Comparison of ENCODE assay signal across 35 cellular contexts in the genomic region with DNA sequence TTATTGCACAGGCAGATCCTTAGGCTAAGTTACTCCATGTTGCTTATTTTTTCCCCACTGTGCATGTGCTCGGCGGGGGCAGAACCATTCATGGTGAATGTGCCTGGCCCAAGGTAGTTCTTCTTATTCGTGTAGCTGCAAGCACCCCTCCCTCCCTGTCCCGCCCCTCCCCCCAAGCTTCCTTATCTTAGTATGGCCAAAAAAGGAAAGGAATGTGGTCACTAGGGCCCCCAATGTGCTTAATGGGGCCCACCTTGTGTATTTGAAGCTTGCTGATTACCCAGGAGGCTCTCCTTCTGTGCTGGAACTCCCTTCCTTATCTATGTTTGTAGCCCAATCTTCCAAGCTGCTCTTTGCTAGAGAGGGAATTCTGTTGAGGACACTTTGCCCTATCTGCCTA.
"Had no signal": no experiment of that assay in that cellular context is flagged by ENCODE, and none has a peak within 500 bp of the region (broad histone marks: within the 10 kb centered on the region; RNA-seq: fewer than 3 reads in every experiment).

No MANE protein-coding gene starts in this region.

- H3K4me1 ChIP-seq: adrenal gland, body of pancreas, breast epithelium had no signal

- FAIRE-seq: astrocyte, RCC 7860 had no signal

- H3K4me3 ChIP-seq: adrenal gland, body of pancreas, breast epithelium, PC-9 had no signal

- H3K9me3 ChIP-seq: adrenal gland, body of pancreas, breast epithelium had no signal

- H3K27ac ChIP-seq: adrenal gland, body of pancreas, breast epithelium, PC-9, RWPE1 had no signal

- H3K27me3 ChIP-seq: adrenal gland, body of pancreas, breast epithelium had no signal

- H2AFZ ChIP-seq: PC-9 had no signal

- H3K4me2 ChIP-seq: PC-9 had no signal

- ATAC-seq: activated naive CD4-positive, alpha-beta T cell treated with anti-CD3 and anti-CD28 coated beads, Interleukin-2, amount 50 U/mL, for 72 hours; activated T-cell treated with anti-CD3 and anti-CD28 coated beads, Interleukin-2, amount 50 U/mL, for 4 hours; body of pancreas; Right ventricle myocardium inferior; SK-N-SH treated with all-trans-retinoic acid at 6 μM for 48 hours had no signal

- H3K36me3 ChIP-seq: adrenal gland, breast epithelium had no signal

- DNase-seq: activated B cell treated with CpG ODN at 0.5 μM for 24 hours; activated CD4-positive, alpha-beta memory T cell treated with anti-CD3 and anti-CD28 coated beads for 36 hours; activated CD4-positive, alpha-beta T cell treated with anti-CD3 and anti-CD28 coated beads for 4 hours; activated CD4-positive, alpha-beta T cell treated with anti-CD3 and anti-CD28 coated beads, Interleukin-2, amount 50 U/mL, for 1 hour; activated CD4-positive, CD25-positive, alpha-beta regulatory T cell treated with anti-CD3 and anti-CD28 coated beads, Interleukin-2, amount 50 U/mL, for 72 hours; activated CD8-positive, alpha-beta memory T cell treated with anti-CD3 and anti-CD28 coated beads, Interleukin-2, amount 50 U/mL, for 4 hours; activated gamma-delta T cell treated with Interleukin-2 at 50 U/mL for 16 hours; activated naive CD4-positive, alpha-beta T cell treated with anti-CD3 and anti-CD28 coated beads for 36 hours; activated T-cell treated with anti-CD3 and anti-CD28 coated beads for 4 hours; activated T-cell treated with anti-CD3 and anti-CD28 coated beads, Interleukin-2, amount 50 U/mL, for 4 hours; adrenal gland; body of pancreas; caudate nucleus; cerebellar nuclear complex; NCI-H1105 treated with DMSO at 0.1 percent for 48 hours; NCI-H1436; NCI-H1694; NCI-H1930; NCI-H2081 treated with DMSO at 0.1 percent for 48 hours; NCI-H226; NCI-H446 treated with DMSO at 0.1 percent for 48 hours; NCI-H524; PC-9; SIG-M5; SW 1271; T-helper 1 cell; T-helper 2 cell; T-helper 9 cell had no signal
